In the genomic region with DNA sequence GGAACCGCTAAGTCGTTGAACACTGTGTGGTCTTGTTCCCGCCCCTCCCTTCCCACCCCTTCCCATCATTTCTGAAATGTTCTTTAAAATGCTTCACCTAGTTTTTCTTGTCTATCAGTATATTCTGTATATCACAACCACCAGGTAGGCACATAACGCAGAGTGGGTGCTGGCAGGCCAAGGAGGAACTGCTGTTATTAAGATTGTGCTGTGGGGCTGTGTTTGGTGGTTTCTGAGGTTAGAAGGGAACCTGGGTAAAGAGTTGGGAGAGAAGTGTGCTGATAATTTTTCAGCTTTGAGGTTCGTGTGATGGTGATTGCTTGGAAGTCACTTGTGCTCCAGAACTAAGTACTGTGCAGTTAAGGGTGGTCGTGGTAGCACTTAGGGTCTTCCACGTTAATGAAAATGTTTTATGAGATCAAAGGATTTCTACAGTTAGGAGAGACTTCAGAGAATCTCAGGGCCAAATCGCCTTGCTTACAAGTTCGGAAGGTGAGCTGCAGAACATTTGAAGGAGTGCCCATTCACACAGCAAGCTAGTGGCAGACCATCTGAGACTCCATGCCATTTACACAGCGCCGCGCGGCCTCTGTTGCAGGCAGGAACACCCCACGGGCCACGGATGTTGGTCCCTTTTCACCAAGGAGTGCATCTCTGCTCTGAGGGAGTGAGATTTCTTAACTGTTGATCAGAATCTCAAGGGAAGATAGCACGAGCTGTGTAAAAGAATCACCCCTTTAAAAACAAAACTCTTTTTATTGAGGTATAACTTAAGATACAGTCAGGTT, we compare ENCODE assay signal across 8 cellular contexts. TPM values are rescaled to one million over a fixed set of nuclear protein-coding genes. Genes with fewer than 3 reads are reported as not detected.
A peak's percentile ranks its signal among the peaks of the same experiment; 100 is the strongest.
DNase-seq lines count a peak whose midpoint lies in the region; ATAC-seq and TF ChIP-seq lines count a peak whose summit lies in the region.

No MANE protein-coding gene starts in this region.

- H4K91ac ChIP-seq in mesenchymal stem cell (ENCODE audit: low read length), result no peak overlapping the region

- no peak overlapping the region for H3K27ac ChIP-seq in mesenchymal stem cell (ENCODE audit: low read length, poor library complexity, severe bottlenecking)

- ATAC-seq in left lobe of liver, result no peak

- POLR2A ChIA-PET in AG04449 (lab: Yijun Ruan, JAX), result no interaction called here

- TF ChIP-seq CTCF in AG04449 (IDR thresholded peaks at IDR 0.05; ENCODE audit: insufficient read depth, low read length, missing control alignments) (no peak), Loucy (conservative IDR thresholded peaks at IDR 0.05; ENCODE audit: low read length) (no peak)

- H3F3A ChIP-seq in Loucy (ENCODE audit: low read depth), result no peaks in the 10 kb centered on the region

- no peak overlapping the region for H2BK15ac ChIP-seq in mesenchymal stem cell (ENCODE audit: low read depth, poor library complexity, severe bottlenecking)

- H3K79me2 ChIP-seq in Loucy (ENCODE audit: insufficient read depth, low read length), result peaks cover 68% of the 10 kb centered on the region

- WGBS in mesenchymal stem cell, result 75% methylated on average over 15 of the region's 16 CpGs

- H3K4ac ChIP-seq in mesenchymal stem cell (ENCODE audit: low read depth in 1 of 2, low read length in 2 of 2), result no peak overlapping the region

- H3K9ac ChIP-seq in Loucy (ENCODE audit: low read depth, low read length, poor library complexity, severe bottlenecking), result peak overlapping the region; percentile 92
- peak overlapping the region; percentile 94 for H3K9ac ChIP-seq in mesenchymal stem cell (ENCODE audit: low read length)

- no peak for DNase-seq in AG04449 (ENCODE audit: low read depth, low spot score)
- peak; percentile 22 for DNase-seq in astrocyte of the hippocampus (ENCODE audit: low read depth, low spot score)
- DNase-seq in mesenchymal stem cell, result no peak
- DNase-seq in left lobe of liver (ENCODE audit: low spot score), result no peak
- DNase-seq in NCI-H2081 (lab: John Stamatoyannopoulos, UW), result no peak
- no peak for DNase-seq in HK-2 (ENCODE audit: unreplicated experiment)
- DNase-seq in HuH-7 (ENCODE audit: low spot score), result no peak

- H3K36me3 ChIP-seq in Loucy (ENCODE audit: insufficient read depth, low read length), result no peaks in the 10 kb centered on the region
- peaks cover 12 to 37% of the 10 kb centered on the region in 2 experiments for H3K36me3 ChIP-seq in mesenchymal stem cell (ENCODE audit: control insufficient read depth in 1 of 2, insufficient read depth in 2 of 2, low read depth in 1 of 2, low read length in 2 of 2)

- no peaks in the 10 kb centered on the region for H3K9me3 ChIP-seq in Loucy (ENCODE audit: insufficient read depth, low read depth, low read length)
- H3K9me3 ChIP-seq in mesenchymal stem cell (ENCODE audit: control insufficient read depth, low read length), result no peaks in the 10 kb centered on the region

- no peaks in the 10 kb centered on the region for H3K27me3 ChIP-seq in Loucy (ENCODE audit: insufficient read depth, low read length, poor library complexity, severe bottlenecking)
- no peaks in the 10 kb centered on the region for H3K27me3 ChIP-seq in mesenchymal stem cell (ENCODE audit: control insufficient read depth in 1 of 2, insufficient read depth in 1 of 2, low read length in 2 of 2)

- CTCF ChIA-PET in AG04449 (lab: Yijun Ruan, JAX), result interaction anchor here (0.7 to 1.1 kb wide), 2 partner anchors 10 to 190 kb away, joined by 3 to 5 read pairs; no protein-coding TSS in a partner anchor

- H2AFZ ChIP-seq in Loucy (ENCODE audit: low read length) (no peak overlapping the region), mesenchymal stem cell (ENCODE audit: low read depth, low read length) (no peak overlapping the region)

- H4K8ac ChIP-seq in mesenchymal stem cell (ENCODE audit: low read length), result no peak overlapping the region

- peaks cover 47% of the 10 kb centered on the region for H3K4me1 ChIP-seq in Loucy (ENCODE audit: insufficient read depth, low read length, poor library complexity, severe bottlenecking)
- peaks cover 13% of the 10 kb centered on the region for H3K4me1 ChIP-seq in mesenchymal stem cell (ENCODE audit: control insufficient read depth, insufficient read depth, low read depth, low read length)

- peak overlapping the region in 1 of 2 experiments; percentile 99 for H3K23ac ChIP-seq in mesenchymal stem cell (ENCODE audit: low read length in 2 of 2)

- no peak overlapping the region for H2AK5ac ChIP-seq in mesenchymal stem cell (ENCODE audit: low read length, severe bottlenecking)

- peak overlapping the region in 1 of 2 experiments; percentile 53 for H3K14ac ChIP-seq in mesenchymal stem cell (ENCODE audit: low read length in 2 of 2)

- H3K4me3 ChIP-seq in AG04449 (ENCODE audit: low read depth, low read length) (peak overlapping the region; percentile 85), Loucy (ENCODE audit: low read length, poor library complexity, severe bottlenecking) (peak overlapping the region; percentile 91), mesenchymal stem cell (ENCODE audit: insufficient read depth in 1 of 2, low read depth in 1 of 2, low read length in 2 of 2) (peak overlapping the region in 1 of 2 experiments; percentile 95)

- no peak overlapping the region for H3K18ac ChIP-seq in mesenchymal stem cell (ENCODE audit: low read depth in 1 of 2, low read length in 2 of 2)

- no peaks in the 10 kb centered on the region for H3K79me1 ChIP-seq in mesenchymal stem cell (replicated peaks; ENCODE audit: low read length, poor library complexity, severe bottlenecking)

- H4K20me1 ChIP-seq in Loucy (ENCODE audit: insufficient read depth, low read length, poor library complexity, severe bottlenecking), result peaks cover 62% of the 10 kb centered on the region

- no peaks in the 10 kb centered on the region for H3K9me2 ChIP-seq in Loucy (replicated peaks; ENCODE audit: low read depth, low read length)

- H2BK5ac ChIP-seq in mesenchymal stem cell (ENCODE audit: low read depth, low read length, poor library complexity, severe bottlenecking), result no peak overlapping the region

- H3K4me2 ChIP-seq in Loucy (ENCODE audit: low read depth, low read length, poor library complexity, severe bottlenecking), result peak overlapping the region; percentile 84
- H3K4me2 ChIP-seq in mesenchymal stem cell (ENCODE audit: low read length, poor library complexity, severe bottlenecking), result peak overlapping the region; percentile 80

- H2BK12ac ChIP-seq in mesenchymal stem cell (ENCODE audit: low read length in 2 of 2), result no peak overlapping the region

- H2BK120ac ChIP-seq in mesenchymal stem cell (ENCODE audit: low read depth, low read length), result no peak overlapping the region

RNA-seq across cellular contexts. Expression of gene UBE3C, which starts 1.6 kb away (rescaled TPM):
- 37.0 TPM for polyA plus RNA-seq in mesenchymal stem cell (2013, experiment 1 of 2)
- polyA plus RNA-seq in mesenchymal stem cell (2013, experiment 2 of 2), result 38.1 TPM
- total RNA-seq in left lobe of liver, result 29.2 TPM
